Comparison of ENCODE assay signal across 1 cellular context in genomic region chr1:25809929-25810328, GRCh38.
A peak's percentile ranks its signal among the peaks of the same experiment; 100 is the strongest.
TF ChIP-seq lines count a peak whose summit lies in the region.

No MANE protein-coding gene starts in this region.

TF ChIP-seq in GM12878, 131 proteins besides CTCF, POLR2A, EP300 and RAD21:
- TF ChIP-seq GATAD2B (conservative IDR thresholded peaks at IDR 0.05; ENCODE audit: low read depth) (0 out of 2 replicates have a peak, but pooled peaks have one; percentile 4), BCL3 (IDR thresholded peaks at IDR 0.05; ENCODE audit: borderline replicate concordance, insufficient read depth, low read depth, low read length, poor library complexity, severe bottlenecking) (no peak), MXI1 (IDR thresholded peaks at IDR 0.05; ENCODE audit: low read depth, low read length) (no peak), MTA2 (IDR thresholded peaks at IDR 0.05; ENCODE audit: low read depth) (0 out of 2 replicates have a peak, but pooled peaks have one; percentile 2), USF1 (IDR thresholded peaks at IDR 0.05; ENCODE audit: borderline replicate concordance, extremely low read length, insufficient read depth, low read depth, low read length) (no peak), ZBTB33 (IDR thresholded peaks at IDR 0.05) (no peak)
